Comparison of ENCODE assay signal across 2 cellular contexts in genomic region chr15:78552597-78552996, GRCh38.
TF ChIP-seq lines count a peak whose summit lies in the region.

No MANE protein-coding gene starts in this region.

TF ChIP-seq in HepG2, 621 proteins besides CTCF, POLR2A, EP300 and RAD21:
- TF ChIP-seq ZNF180 (CRISPR knock-in tag; IDR thresholded peaks at IDR 0.05; ENCODE audit: borderline replicate concordance, low read depth) (no peak), THYN1 (CRISPR knock-in tag; IDR thresholded peaks at IDR 0.05; ENCODE audit: borderline replicate concordance, low read depth) (no peak), NFAT5 (CRISPR knock-in tag; IDR thresholded peaks at IDR 0.05) (no peak), ZNF292 (CRISPR knock-in tag; IDR thresholded peaks at IDR 0.05; ENCODE audit: borderline replicate concordance, low read depth) (no peak), ZNF24 (IDR thresholded peaks at IDR 0.05) (no peak), ZBTB2 (CRISPR knock-in tag; IDR thresholded peaks at IDR 0.05; ENCODE audit: low read depth) (no peak), ZNF841 (CRISPR knock-in tag; IDR thresholded peaks at IDR 0.05; ENCODE audit: borderline replicate concordance) (no peak), TERF1 (CRISPR knock-in tag; IDR thresholded peaks at IDR 0.05) (no peak)

TF ChIP-seq in K562, 482 proteins besides CTCF, POLR2A, EP300 and RAD21:
- TF ChIP-seq TOE1 (IDR thresholded peaks at IDR 0.05; ENCODE audit: borderline replicate concordance) (no peak), TOE1 (CRISPR knock-in tag; IDR thresholded peaks at IDR 0.05; ENCODE audit: borderline replicate concordance, low read depth) (no peak), BHLHE40 (IDR thresholded peaks at IDR 0.05; ENCODE audit: low read length) (peak; percentile 55; the same call in 1 of the 2 replicates)
TF ChIP-seq in K562: peak in this region for 1.
